In genomic region chr17:7113273-7114071, GRCh38 we compare ENCODE assay signal across 16 cellular contexts. TPM values are rescaled to one million over a fixed set of nuclear protein-coding genes. Genes with fewer than 3 reads are reported as not detected.
DNase-seq lines count a peak whose midpoint lies in the region; ATAC-seq, FAIRE-seq and TF ChIP-seq lines count a peak whose summit lies in the region.
"Had no signal": no experiment of that assay in that cellular context is flagged by ENCODE, and none has a peak within 500 bp of the region (broad histone marks: within the 10 kb centered on the region; RNA-seq: fewer than 3 reads in every experiment).

No MANE protein-coding gene starts in this region.

- no peak overlapping the region for H3K18ac ChIP-seq in IMR-90 (ENCODE audit: low read depth, low read length)

- H2AK9ac ChIP-seq in IMR-90 (replicated peaks; ENCODE audit: low read depth, low read length, poor library complexity) = no peak overlapping the region

- dilution Hi-C loops in IMR-90 (cut with HindIII; ENCODE audit: low sequenced_read_pairs, unreplicated experiment) = no loop called here

- no peaks in the 10 kb centered on the region for H3K9me1 ChIP-seq in IMR-90 (ENCODE audit: insufficient read depth, low read length)

- POLR2A ChIA-PET in IMR-90 (lab: Charles Lee; ENCODE audit: unreplicated experiment) = no interaction called here

- no peak overlapping the region for H3K23ac ChIP-seq in IMR-90 (ENCODE audit: low read depth, low read length)

- no peak overlapping the region for H2BK120ac ChIP-seq in IMR-90 (ENCODE audit: low read depth, low read length)

- no peak overlapping the region for H4K8ac ChIP-seq in IMR-90 (ENCODE audit: low read depth in 2 of 2, low read length in 2 of 2)

- no peak for TF ChIP-seq CTCF in IMR-90 (conservative IDR thresholded peaks at IDR 0.05; ENCODE audit: low read depth, low read length)
- no peak for TF ChIP-seq CTCF in gastroesophageal sphincter (IDR thresholded peaks at IDR 0.05)

- H2AK5ac ChIP-seq in IMR-90 (ENCODE audit: low read depth, low read length) = no peak overlapping the region

- H3K9me3 ChIP-seq in IMR-90 (ENCODE audit: control insufficient read depth, insufficient read depth, low read length) = no peaks in the 10 kb centered on the region
- H3K9me3 ChIP-seq in gastroesophageal sphincter = peaks cover 0 to 7% (median 0%) of the 10 kb centered on the region in 3 donors

- H4K91ac ChIP-seq in IMR-90 (ENCODE audit: insufficient read depth, low read depth, low read length) = no peak overlapping the region

- H4K5ac ChIP-seq in IMR-90 (ENCODE audit: low read depth, low read length) = no peak overlapping the region

- no peak overlapping the region for H3K9ac ChIP-seq in IMR-90 (ENCODE audit: low read depth, low read length)

- no peak for DNase-seq in GM12892 (ENCODE audit: insufficient read length)
- DNase-seq in IMR-90 = no peak
- DNase-seq in left lobe of liver (ENCODE audit: low spot score) = peak; percentile 47
- no peak for DNase-seq in urothelium cell line (ENCODE audit: low spot score)
- DNase-seq: GOT3, NCI-H187 treated with DMSO at 0.1 percent for 48 hours, NCI-H2171, NCI-H748 treated with DMSO at 0.1 percent for 48 hours, OCI-M1, RPMI8226, SIG-M5 had no signal

- no peaks in the 10 kb centered on the region for H3K79me1 ChIP-seq in IMR-90 (ENCODE audit: low read depth in 1 of 2, low read length in 2 of 2)

- WGBS in IMR-90 (ENCODE audit: extremely low coverage in 2 of 2, insufficient read length in 1 of 2), 2 experiments = 83 to 100% methylated on average over 3 to 8 of the region's 15 CpGs
- 83 to 88% methylated on average over 10 to 11 of the region's 15 CpGs for WGBS in gastroesophageal sphincter (ENCODE audit: low coverage in 1 of 2), 2 donors

- FAIRE-seq in GM12892 (lab: Jason Lieb, UNC) (peak; percentile 82), urothelium cell line (lab: Jason Lieb, UNC) (peak; percentile 96)

- no peak for ATAC-seq in IMR-90 (ENCODE audit: low read depth)
- ATAC-seq in left lobe of liver = no peak
- ATAC-seq in GM18861 (IDR thresholded peaks at IDR 0.05; ENCODE audit: unreplicated experiment) = no peak
- ATAC-seq in gastroesophageal sphincter = no peak
- no peak for ATAC-seq in HG02885 (IDR thresholded peaks at IDR 0.05; ENCODE audit: poor library complexity, unreplicated experiment)

- H2BK15ac ChIP-seq in IMR-90 (ENCODE audit: low read depth, low read length) = no peak overlapping the region

- H3K27ac ChIP-seq in IMR-90 (ENCODE audit: insufficient read depth, low read length) = no peak overlapping the region
- H3K27ac ChIP-seq in gastroesophageal sphincter = no peak overlapping the region

- TF ChIP-seq POLR2A in GM12892 (IDR thresholded peaks at IDR 0.05; ENCODE audit: low read depth, low read length) (no peak), IMR-90 (IDR thresholded peaks at IDR 0.05; ENCODE audit: low read depth, low read length) (no peak), gastroesophageal sphincter (IDR thresholded peaks at IDR 0.05) (no peak)

- CTCF ChIA-PET in IMR-90 (lab: Yijun Ruan, JAX) = no interaction called here

- H4K20me1 ChIP-seq in IMR-90 (ENCODE audit: insufficient read depth, low read length) = no peaks in the 10 kb centered on the region

- TF ChIP-seq EP300 in gastroesophageal sphincter (IDR thresholded peaks at IDR 0.05) = no peak

- H3K27me3 ChIP-seq in IMR-90 (ENCODE audit: control insufficient read depth, insufficient read depth, low read length) (peaks cover 23% of the 10 kb centered on the region), gastroesophageal sphincter (peaks cover 70% of the 10 kb centered on the region)

- no peak overlapping the region for H3K14ac ChIP-seq in IMR-90 (replicated peaks; ENCODE audit: low read depth, low read length)

- no peak overlapping the region for H2BK20ac ChIP-seq in IMR-90 (ENCODE audit: low read depth, low read length)

- H3K4me3 ChIP-seq in IMR-90 (ENCODE audit: insufficient read depth, low read depth, low read length) (no peak overlapping the region), gastroesophageal sphincter (no peak overlapping the region)

- H3K4me2 ChIP-seq in IMR-90 (ENCODE audit: low read depth, low read length) = no peak overlapping the region

- no peak overlapping the region for H3K4ac ChIP-seq in IMR-90 (ENCODE audit: low read depth, low read length)

- no peak overlapping the region for H3K56ac ChIP-seq in IMR-90 (ENCODE audit: extremely low read depth, insufficient read depth, low read length)

- no peak for TF ChIP-seq RAD21 in IMR-90 (IDR thresholded peaks at IDR 0.05; ENCODE audit: low read length)

- in situ Hi-C loops in IMR-90 (cut with MboI; ENCODE audit: low sequenced_read_pairs) = no loop called here

- H3K36me3 ChIP-seq in IMR-90 (ENCODE audit: control insufficient read depth, insufficient read depth, low read length) = no peaks in the 10 kb centered on the region
- no peaks in the 10 kb centered on the region for H3K36me3 ChIP-seq in gastroesophageal sphincter

- intact Hi-C loops in IMR-90 (cut with micrococcal nuclease) = no loop called here

- H3K4me1 ChIP-seq in IMR-90 (ENCODE audit: control insufficient read depth, insufficient read depth, low read length) (no peaks in the 10 kb centered on the region), gastroesophageal sphincter (no peaks in the 10 kb centered on the region)

- H2AFZ ChIP-seq in IMR-90 (replicated peaks; ENCODE audit: low read length, poor library complexity) = no peak overlapping the region

- no TSS peak for BruUV-seq in IMR-90 (replicated peaks; lab: Mats Ljungman, UMichigan)

- H2BK5ac ChIP-seq in IMR-90 (ENCODE audit: low read depth, low read length, poor library complexity, severe bottlenecking) = peak overlapping the region; percentile 87

TF ChIP-seq in IMR-90, 13 proteins besides CTCF, POLR2A, EP300 and RAD21:
- TF ChIP-seq BHLHE40 (IDR thresholded peaks at IDR 0.05; ENCODE audit: low read depth, low read length) (no peak), MAFK (IDR thresholded peaks at IDR 0.05; ENCODE audit: low read depth, low read length) (no peak)

RNA-seq across cellular contexts. Expression of gene ASGR2, which starts 1.1 kb away (rescaled TPM):
- 0.32 TPM for polyA plus RNA-seq in GM12892 (2012; ENCODE audit: missing spikeins)
- total RNA-seq in IMR-90 (2012; rRNA removed) = not detected in 2 replicates
- polyA plus RNA-seq in IMR-90 (2012; rRNA removed) = not detected in 2 replicates
- polyA plus RNA-seq in IMR-90 (2012; cell fraction: cytosol; rRNA removed) = not detected in 2 replicates
- polyA plus RNA-seq in IMR-90 (2012; cell fraction: nucleus; rRNA removed; ENCODE audit: low replicate concordance) = not detected in 2 replicates
- 442 TPM for total RNA-seq in left lobe of liver
- total RNA-seq in gastroesophageal sphincter = 1 to 10 TPM in 1 of 4 donors, under 1 TPM in 1, not detected in 2; 0.79 to 1.3 TPM
- total RNA-seq: LHCN-M2, NCI-H460 had no signal

RNA-seq across cellular contexts. Expression of gene CLEC10A, which starts 33.4 kb away (rescaled TPM):
- not detected for polyA plus RNA-seq in GM12892 (2012; ENCODE audit: missing spikeins)
- not detected in 2 replicates for total RNA-seq in IMR-90 (2012; rRNA removed)
- not detected in 2 replicates for polyA plus RNA-seq in IMR-90 (2012; rRNA removed)
- not detected in 2 replicates for polyA plus RNA-seq in IMR-90 (2012; cell fraction: cytosol; rRNA removed)
- not detected in 2 replicates for polyA plus RNA-seq in IMR-90 (2012; cell fraction: nucleus; rRNA removed; ENCODE audit: low replicate concordance)
- total RNA-seq in left lobe of liver = 1.1 TPM
- 10 to 100 TPM in 2 of 4 donors, 1 to 10 TPM in 2; 3.8 to 25.6 (median 11.3) TPM for total RNA-seq in gastroesophageal sphincter
- total RNA-seq: LHCN-M2, NCI-H460 had no signal

Comparison
In these comparisons a context has a peak if more than half of its experiments do, and no peak if none do; other contexts are left out.
1. RNA of gene ASGR2, which starts 1.1 kb away (total RNA-seq): 442 TPM in left lobe of liver (single experiment); 0.79 to 1.3 TPM in gastroesophageal sphincter and not detected in IMR-90; every median in the first group is over 100 times any median in the second.